ENCODE assay signal across 1 cellular context in the genomic region with DNA sequence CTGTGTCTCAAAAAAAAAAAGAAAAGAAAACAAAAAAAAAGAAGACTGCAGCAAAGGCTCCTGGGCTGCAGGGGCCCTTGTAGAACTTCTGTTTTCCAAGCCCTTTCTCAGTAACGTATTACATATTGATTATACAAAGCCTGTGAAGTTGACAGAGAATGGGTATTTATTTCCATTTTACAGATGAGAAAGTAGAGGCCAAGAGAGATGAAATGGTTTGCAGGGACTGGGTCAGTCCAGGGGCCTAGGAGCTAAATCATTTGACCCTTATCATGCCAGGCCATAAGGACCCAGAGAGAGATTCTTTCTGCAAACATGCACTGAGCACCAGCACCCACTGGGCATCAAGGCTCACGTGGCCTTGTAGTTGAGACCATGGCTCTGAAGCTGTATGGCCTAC.
A peak's percentile ranks its signal among the peaks of the same experiment; 100 is the strongest.
TF ChIP-seq lines count a peak whose summit lies in the region.

No MANE protein-coding gene starts in this region.

TF ChIP-seq in K562, 482 proteins besides CTCF, POLR2A, EP300 and RAD21:
- no peak for TF ChIP-seq NRF1 (conservative IDR thresholded peaks at IDR 0.05 in 1 of 2, IDR thresholded peaks at IDR 0.05 in 1 of 2)
- no peak for TF ChIP-seq MLX (CRISPR knock-in tag; conservative IDR thresholded peaks at IDR 0.05)
- no peak for TF ChIP-seq SRSF7 (optimal IDR thresholded peaks at IDR 0.05; ENCODE audit: low read depth, low read length)
- no peak for TF ChIP-seq FOXJ2 (tag; IDR thresholded peaks at IDR 0.05)
- no peak for TF ChIP-seq ZNF507 (tag; conservative IDR thresholded peaks at IDR 0.05)
- no peak for TF ChIP-seq ZNF174 (CRISPR knock-in tag; IDR thresholded peaks at IDR 0.05)
- no peak for TF ChIP-seq KLF10 (CRISPR knock-in tag; IDR thresholded peaks at IDR 0.05)
- peak; percentile 64 for TF ChIP-seq BCOR (IDR thresholded peaks at IDR 0.05)
- no peak for TF ChIP-seq SAFB (IDR thresholded peaks at IDR 0.05; ENCODE audit: borderline replicate concordance, low read depth, low read length)
- TF ChIP-seq ZKSCAN1 (IDR thresholded peaks at IDR 0.05; ENCODE audit: low read depth, low read length): no peak
- no peak for TF ChIP-seq RBM15 (IDR thresholded peaks at IDR 0.05; ENCODE audit: insufficient read depth, low read length)
- peak; percentile 52 for TF ChIP-seq RBM25 (IDR thresholded peaks at IDR 0.05; ENCODE audit: low read depth, low read length, severe bottlenecking)
- TF ChIP-seq CLOCK (CRISPR knock-in tag; IDR thresholded peaks at IDR 0.05; ENCODE audit: borderline replicate concordance): no peak
- TF ChIP-seq TRIM24 (IDR thresholded peaks at IDR 0.05): no peak
- no peak for TF ChIP-seq ZSCAN29 (IDR thresholded peaks at IDR 0.05)
- 0 out of 2 replicates have a peak, but pooled peaks have one; percentile 9 for TF ChIP-seq ADNP (tag; IDR thresholded peaks at IDR 0.05)
- TF ChIP-seq ZNF212 (CRISPR knock-in tag; IDR thresholded peaks at IDR 0.05): no peak
- no peak for TF ChIP-seq ZKSCAN8 (CRISPR knock-in tag; IDR thresholded peaks at IDR 0.05)
- TF ChIP-seq RFX7 (CRISPR knock-in tag; IDR thresholded peaks at IDR 0.05): no peak
TF ChIP-seq in K562: peak in this region for 3.
